Comparison of ENCODE assay signal across 1 cellular context in genomic region chr18:32362484-32362883, GRCh38.
TF ChIP-seq lines count a peak whose summit lies in the region.

No MANE protein-coding gene starts in this region.

TF ChIP-seq in GM23338, 12 proteins besides CTCF, POLR2A, EP300 and RAD21 (continued from another document):
- TF ChIP-seq ZNF462 (CRISPR knock-in tag; IDR thresholded peaks at IDR 0.05) = no peak
